ENCODE assay signal across 14 cellular contexts in genomic region chr1:160755864-160756616, GRCh38. TPM values are rescaled to one million over a fixed set of nuclear protein-coding genes. Genes with fewer than 3 reads are reported as not detected.
DNase-seq lines count a peak whose midpoint lies in the region; ATAC-seq and TF ChIP-seq lines count a peak whose summit lies in the region.
"Had no signal": no experiment of that assay in that cellular context is flagged by ENCODE, and none has a peak within 500 bp of the region (broad histone marks: within the 10 kb centered on the region; RNA-seq: fewer than 3 reads in every experiment).

No MANE protein-coding gene starts in this region.

- H3K9me3 ChIP-seq in T-helper 17 cell (ENCODE audit: control insufficient read depth, low read length, poor library complexity, severe bottlenecking) (no peaks in the 10 kb centered on the region), gastroesophageal sphincter (no peaks in the 10 kb centered on the region)
- H3K9me3 ChIP-seq in naive thymus-derived CD4-positive, alpha-beta T cell (ENCODE audit: control insufficient read depth in 2 of 3, low read length in 3 of 3) = no peaks in the 10 kb centered on the region
- H3K9me3 ChIP-seq: tibial nerve had no signal

- H3K9me3 Mint-ChIP-seq in naive thymus-derived CD4-positive, alpha-beta T cell = peaks cover 0 to 11% (median 0%) of the 10 kb centered on the region in 11 donors

- WGBS in gastroesophageal sphincter (ENCODE audit: low coverage in 1 of 2), 2 donors = 45 to 66% methylated on average over 4 of the region's 4 CpGs

- H3K27me3 Mint-ChIP-seq in T-helper 17 cell = peaks cover 22% of the 10 kb centered on the region
- H3K27me3 Mint-ChIP-seq in naive thymus-derived CD4-positive, alpha-beta T cell = no peaks in the 10 kb centered on the region
- H3K27me3 Mint-ChIP-seq: naive B cell had no signal

- intact Hi-C loops in naive thymus-derived CD4-positive, alpha-beta T cell (cut with micrococcal nuclease) = loop anchor here in 1 of 2 donors (1.0 kb wide), 1 partner anchor 10 kb away; no protein-coding TSS in a partner anchor

- no peak for DNase-seq in T-helper 17 cell
- DNase-seq in naive thymus-derived CD4-positive, alpha-beta T cell = no peak
- DNase-seq in pons (ENCODE audit: low spot score) = no peak
- no peak for DNase-seq in HPDE6-E6E7 (ENCODE audit: extremely low spot score)
- no peak for DNase-seq in KG1 (lab: John Stamatoyannopoulos, UW)
- DNase-seq: effector CD8-positive, alpha-beta T cell; islet precursor cell; naive B cell had no signal

- POLR2A ChIA-PET in naive thymus-derived CD4-positive, alpha-beta T cell (lab: Charles Lee) = interaction anchor here (0.7 kb wide), 1 partner anchor 11 kb away, joined by 3 read pairs; no protein-coding TSS in a partner anchor

- CTCF ChIA-PET in naive thymus-derived CD4-positive, alpha-beta T cell (lab: Charles Lee) = interaction anchor here (0.6 to 1.3 kb wide), 3 partner anchors 9 to 234 kb away, joined by 4 to 6 read pairs (median 4); no protein-coding TSS in a partner anchor

- peaks cover 0 to 10% (median 0%) of the 10 kb centered on the region in 3 experiments for H3K36me3 ChIP-seq in naive thymus-derived CD4-positive, alpha-beta T cell (ENCODE audit: control insufficient read depth in 2 of 3, insufficient read depth in 3 of 3, low read length in 3 of 3)
- H3K36me3 ChIP-seq in gastroesophageal sphincter = no peaks in the 10 kb centered on the region
- H3K36me3 ChIP-seq: tibial nerve had no signal

- H3K36me3 Mint-ChIP-seq in T-helper 17 cell (ENCODE audit: low read depth) = peaks cover 2% of the 10 kb centered on the region
- peaks cover 0 to 18% (median 0%) of the 10 kb centered on the region in 5 donors for H3K36me3 Mint-ChIP-seq in naive thymus-derived CD4-positive, alpha-beta T cell
- H3K36me3 Mint-ChIP-seq: naive B cell had no signal

- TF ChIP-seq CTCF in gastroesophageal sphincter (IDR thresholded peaks at IDR 0.05) = no peak

- no peak overlapping the region for H3K4me3 ChIP-seq in naive thymus-derived CD4-positive, alpha-beta T cell (ENCODE audit: low read length)
- H3K4me3 ChIP-seq in gastroesophageal sphincter = no peak overlapping the region
- H3K4me3 ChIP-seq: tibial nerve had no signal

- peaks cover 0 to 67% of the 10 kb centered on the region in 2 donors for H3K4me1 ChIP-seq in naive thymus-derived CD4-positive, alpha-beta T cell (ENCODE audit: control insufficient read depth in 2 of 2, insufficient read depth in 2 of 2, low read length in 2 of 2)
- H3K4me1 ChIP-seq in gastroesophageal sphincter = no peaks in the 10 kb centered on the region
- H3K4me1 ChIP-seq: tibial nerve had no signal

- peak; percentile 49 for ATAC-seq in GM18520 (IDR thresholded peaks at IDR 0.05; ENCODE audit: unreplicated experiment)
- peak; percentile 44 for ATAC-seq in GM19395 (IDR thresholded peaks at IDR 0.05; ENCODE audit: unreplicated experiment)
- peak; percentile 30 for ATAC-seq in T-helper 17 cell
- ATAC-seq in naive thymus-derived CD4-positive, alpha-beta T cell = peak; percentile 82
- ATAC-seq in gastroesophageal sphincter = no peak
- ATAC-seq: HCT116, sciatic nerve had no signal

- TF ChIP-seq EP300 in gastroesophageal sphincter (IDR thresholded peaks at IDR 0.05) = no peak

- H3K27ac Mint-ChIP-seq in T-helper 17 cell = no peak overlapping the region
- H3K27ac Mint-ChIP-seq in naive thymus-derived CD4-positive, alpha-beta T cell = peak overlapping the region in 2 of 9 donors; percentile 77 to 78

- no peak overlapping the region for H3K4me3 Mint-ChIP-seq in T-helper 17 cell
- peak overlapping the region in 2 of 10 donors; percentile 23 to 33 for H3K4me3 Mint-ChIP-seq in naive thymus-derived CD4-positive, alpha-beta T cell

- no peak for TF ChIP-seq POLR2A in gastroesophageal sphincter (IDR thresholded peaks at IDR 0.05)

- H3K4me1 Mint-ChIP-seq in T-helper 17 cell = peaks cover 3% of the 10 kb centered on the region
- H3K4me1 Mint-ChIP-seq in naive thymus-derived CD4-positive, alpha-beta T cell = peaks cover 3 to 39% (median 9%) of the 10 kb centered on the region in 7 donors
- H3K4me1 Mint-ChIP-seq: naive B cell had no signal

- no peaks in the 10 kb centered on the region for H3K27me3 ChIP-seq in naive thymus-derived CD4-positive, alpha-beta T cell (ENCODE audit: control insufficient read depth in 2 of 2, insufficient read depth in 2 of 2, low read length in 2 of 2)
- peaks cover under 1% of the 10 kb centered on the region for H3K27me3 ChIP-seq in gastroesophageal sphincter
- H3K27me3 ChIP-seq: tibial nerve had no signal

- H3K27ac ChIP-seq in naive thymus-derived CD4-positive, alpha-beta T cell (ENCODE audit: low read depth, low read length) = no peak overlapping the region
- no peak overlapping the region for H3K27ac ChIP-seq in gastroesophageal sphincter
- H3K27ac ChIP-seq: tibial nerve had no signal

RNA-seq across cellular contexts. Expression of gene SLAMF7, which starts 17.0 kb away (rescaled TPM):
- 1 to 10 TPM; 3.1 to 3.9 TPM for total RNA-seq in T-helper 17 cell
- 10 to 100 TPM in 2 of 5 experiments, 1 to 10 TPM in 3; 1.9 to 39.3 (median 7.7) TPM for total RNA-seq in naive thymus-derived CD4-positive, alpha-beta T cell
- polyA plus RNA-seq in naive thymus-derived CD4-positive, alpha-beta T cell = under 1 TPM; 0.21 to 0.52 TPM
- 1 to 10 TPM in 1 of 4 donors, under 1 TPM in 2, not detected in 1; 0.62 to 3.5 (median 0.67) TPM for total RNA-seq in gastroesophageal sphincter

RNA-seq across cellular contexts. Expression of gene LY9, which starts 39.9 kb away (rescaled TPM):
- total RNA-seq in T-helper 17 cell (100 to 1,000 TPM in 1 of 2 donors, 10 to 100 TPM in 1; 96.6 to 124 TPM), gastroesophageal sphincter (1 to 10 TPM in 1 of 4 donors, under 1 TPM in 2, not detected in 1; 0.27 to 2.4 (median 0.62) TPM)
- total RNA-seq in naive thymus-derived CD4-positive, alpha-beta T cell = 100 to 1,000 TPM in 4 of 5 experiments, 1 to 10 TPM in 1; 5.6 to 141 (median 105) TPM
- 100 to 1,000 TPM; 182 to 225 TPM for polyA plus RNA-seq in naive thymus-derived CD4-positive, alpha-beta T cell

RNA-seq across cellular contexts. Expression of gene CD48, which starts 44.4 kb away (rescaled TPM):
- total RNA-seq in T-helper 17 cell (100 to 1,000 TPM; 386 to 387 TPM), gastroesophageal sphincter (1 to 10 TPM in 3 of 4 donors, not detected in 1; 2.2 to 8.5 (median 4.5) TPM)
- 100 to 1,000 TPM; 253 to 438 (median 358) TPM for total RNA-seq in naive thymus-derived CD4-positive, alpha-beta T cell
- polyA plus RNA-seq in naive thymus-derived CD4-positive, alpha-beta T cell = 100 to 1,000 TPM; 200 to 223 TPM

Comparison
In these comparisons a context has a peak if more than half of its experiments do, and no peak if none do; other contexts are left out.
1. RNA of gene CD48, which starts 44.4 kb away (total RNA-seq): 386 to 387 TPM in T-helper 17 cell and 253 to 438 TPM in naive thymus-derived CD4-positive, alpha-beta T cell; 2.2 to 8.5 TPM in gastroesophageal sphincter; every median in the first group is over 10 times any median in the second.